In genomic region chr12:48936379-48936979, GRCh38 we compare ENCODE assay signal across 8 cellular contexts. TPM values are rescaled to one million over a fixed set of nuclear protein-coding genes. Genes with fewer than 3 reads are reported as not detected.
A peak's percentile ranks its signal among the peaks of the same experiment; 100 is the strongest.
DNase-seq lines count a peak whose midpoint lies in the region; ATAC-seq, FAIRE-seq and TF ChIP-seq lines count a peak whose summit lies in the region.

No MANE protein-coding gene starts in this region.

- peak; percentile 93 for TF ChIP-seq CTCF in neural progenitor cell (IDR thresholded peaks at IDR 0.05)

- H3K4me1 Mint-ChIP-seq in activated T-cell treated with anti-CD3 and anti-CD28 coated beads, Interleukin-2, amount 50 U/mL, for 72 hours (ENCODE audit: low read depth) = peaks cover 27% of the 10 kb centered on the region
- no peaks in the 10 kb centered on the region for H3K4me1 Mint-ChIP-seq in neural progenitor cell

- H3K27me3 ChIP-seq in neural progenitor cell = no peaks in the 10 kb centered on the region

- no peak overlapping the region for H3K4me3 ChIP-seq in neural progenitor cell

- no peaks in the 10 kb centered on the region for H3K27me3 Mint-ChIP-seq in activated T-cell treated with anti-CD3 and anti-CD28 coated beads, Interleukin-2, amount 50 U/mL, for 72 hours (ENCODE audit: low read depth)
- H3K27me3 Mint-ChIP-seq in neural progenitor cell (ENCODE audit: insufficient read depth, low read depth) = no peaks in the 10 kb centered on the region

- no peaks in the 10 kb centered on the region for H3K36me3 ChIP-seq in neural progenitor cell

- DNase-seq in COLO829 (ENCODE audit: low spot score) (peak; percentile 92), HK-2 (ENCODE audit: unreplicated experiment) (peak; percentile 62), RCC 7860 (ENCODE audit: low spot score) (peak; percentile 26), fibroblast of peridontal ligament (ENCODE audit: extremely low read depth) (peak; percentile 81), neural progenitor cell (ENCODE audit: low spot score) (peak; percentile 90), substantia nigra (lab: John Stamatoyannopoulos, UW) (peak in 40 of 49 donors; percentile 1 to 73 (median 38))
- DNase-seq in activated T-cell treated with anti-CD3 and anti-CD28 coated beads, Interleukin-2, amount 50 U/mL, for 72 hours = peak; percentile 80 to 85

- no peak overlapping the region for H3K9ac ChIP-seq in neural progenitor cell

- peaks cover 17% of the 10 kb centered on the region for H3K79me2 ChIP-seq in neural progenitor cell (ENCODE audit: low read depth)

- H3K27ac Mint-ChIP-seq in activated T-cell treated with anti-CD3 and anti-CD28 coated beads, Interleukin-2, amount 50 U/mL, for 72 hours = peak overlapping the region; percentile 77
- no peak overlapping the region for H3K27ac Mint-ChIP-seq in neural progenitor cell

- no peak overlapping the region for H2AFZ ChIP-seq in neural progenitor cell (replicated peaks)

- no peak for FAIRE-seq in RCC 7860 (lab: Jason Lieb, UNC)

- no peak overlapping the region for H3K4me2 ChIP-seq in neural progenitor cell

- peaks cover 62% of the 10 kb centered on the region for H4K20me1 ChIP-seq in neural progenitor cell (ENCODE audit: low read depth)

- no peaks in the 10 kb centered on the region for H3K9me3 Mint-ChIP-seq in activated T-cell treated with anti-CD3 and anti-CD28 coated beads, Interleukin-2, amount 50 U/mL, for 72 hours
- H3K9me3 Mint-ChIP-seq in neural progenitor cell = no peaks in the 10 kb centered on the region

- ATAC-seq in activated T-cell treated with anti-CD3 and anti-CD28 coated beads, Interleukin-2, amount 50 U/mL, for 72 hours (replicated peaks in 1 of 2) = peak in 1 of 2 donors; percentile 44
- no peak for ATAC-seq in HG02840 (IDR thresholded peaks at IDR 0.05; ENCODE audit: low FRiP score, unreplicated experiment)

- peaks cover 21% of the 10 kb centered on the region for H3F3A ChIP-seq in neural progenitor cell (ENCODE audit: low read depth)

- H3K36me3 Mint-ChIP-seq in activated T-cell treated with anti-CD3 and anti-CD28 coated beads, Interleukin-2, amount 50 U/mL, for 72 hours (ENCODE audit: insufficient read depth in 2 of 2) = peaks cover 8 to 9% of the 10 kb centered on the region in 2 donors
- H3K36me3 Mint-ChIP-seq in neural progenitor cell = peaks cover 32% of the 10 kb centered on the region

- H3K27ac ChIP-seq in neural progenitor cell = no peak overlapping the region
- no peak overlapping the region for H3K27ac ChIP-seq in substantia nigra (ENCODE audit: low read depth, low read length, poor library complexity, severe bottlenecking)

- H3K4me3 Mint-ChIP-seq in activated T-cell treated with anti-CD3 and anti-CD28 coated beads, Interleukin-2, amount 50 U/mL, for 72 hours = no peak overlapping the region
- no peak overlapping the region for H3K4me3 Mint-ChIP-seq in neural progenitor cell

- H3K9me3 ChIP-seq in neural progenitor cell (ENCODE audit: low read depth) = no peaks in the 10 kb centered on the region

- H3K4me1 ChIP-seq in neural progenitor cell = no peaks in the 10 kb centered on the region

RNA-seq across cellular contexts. Expression of gene FKBP11, which starts 11.2 kb away (rescaled TPM):
- 100 to 1,000 TPM in 1 of 2 donors, 10 to 100 TPM in 1; 67.9 to 107 TPM for total RNA-seq in activated T-cell treated with anti-CD3 and anti-CD28 coated beads, Interleukin-2, amount 50 U/mL, for 72 hours
- 12.6 and 18.2 TPM in 2 replicates for total RNA-seq in neural progenitor cell (ENCODE audit: low replicate concordance)

RNA-seq across cellular contexts. Expression of gene ARF3, which starts 20.8 kb away (rescaled TPM):
- total RNA-seq in activated T-cell treated with anti-CD3 and anti-CD28 coated beads, Interleukin-2, amount 50 U/mL, for 72 hours = 10 to 100 TPM; 73.5 to 96.5 TPM
- 84.1 and 144 TPM in 2 replicates for total RNA-seq in neural progenitor cell (ENCODE audit: low replicate concordance)

RNA-seq across cellular contexts. Expression of gene WNT10B, which starts 35.1 kb away (rescaled TPM):
- 1 to 10 TPM in 1 of 2 donors, under 1 TPM in 1; 0.31 to 1.7 TPM for total RNA-seq in activated T-cell treated with anti-CD3 and anti-CD28 coated beads, Interleukin-2, amount 50 U/mL, for 72 hours
- 0.07 and 1.2 TPM in 2 replicates for total RNA-seq in neural progenitor cell (ENCODE audit: low replicate concordance)

RNA-seq across cellular contexts. Expression of gene WNT1, which starts 41.6 kb away (rescaled TPM):
- under 1 TPM in 1 of 2 donors, not detected in 1; 0.42 TPM for total RNA-seq in activated T-cell treated with anti-CD3 and anti-CD28 coated beads, Interleukin-2, amount 50 U/mL, for 72 hours
- total RNA-seq in neural progenitor cell (ENCODE audit: low replicate concordance) = 0.56 TPM in 1 of 2 replicates, not detected in the other

Comparison
In these comparisons a context has a peak if more than half of its experiments do, and no peak if none do; other contexts are left out.
1. DNase-seq: peak in every context shown above with its lines; median percentile 92 in COLO829; 90 in neural progenitor cell; 82 in activated T-cell treated with anti-CD3 and anti-CD28 coated beads, Interleukin-2, amount 50 U/mL, for 72 hours; 81 in fibroblast of peridontal ligament; 62 in HK-2; 38 in substantia nigra; 26 in RCC 7860.